Comparison of ENCODE assay signal across 28 cellular contexts in the genomic region with DNA sequence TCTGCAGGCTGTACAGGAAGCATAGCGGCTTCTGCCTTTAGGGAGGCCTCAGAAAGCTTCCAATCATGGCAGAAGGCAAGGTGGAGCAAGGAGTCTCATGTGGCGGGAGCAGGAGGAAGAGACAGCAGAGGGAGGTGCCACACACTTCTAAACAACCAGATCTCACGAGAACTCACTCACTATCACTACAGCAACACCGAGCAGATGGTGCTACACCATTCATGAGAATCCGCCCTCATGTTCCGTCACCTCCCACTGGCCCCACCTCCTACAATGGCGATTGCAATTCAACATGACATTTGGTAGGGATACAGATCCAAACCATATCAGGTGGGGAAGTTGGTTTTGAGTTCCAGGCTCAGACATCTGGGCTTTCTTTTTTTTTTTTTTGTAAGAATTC.
"Had no signal": no experiment of that assay in that cellular context is flagged by ENCODE, and none has a peak within 500 bp of the region (broad histone marks: within the 10 kb centered on the region; RNA-seq: fewer than 3 reads in every experiment).

No MANE protein-coding gene starts in this region.

- H3K4me3 ChIP-seq: MG63 had no signal

- H3K9me3 ChIP-seq: MG63 had no signal

- H3K4me1 Mint-ChIP-seq: activated naive CD8-positive, alpha-beta T cell treated with anti-CD3 and anti-CD28 coated beads, Interleukin-2, amount 50 U/mL, for 24 hours had no signal

- DNase-seq: activated CD4-positive, alpha-beta T cell treated with anti-CD3 and anti-CD28 coated beads for 48 hours; activated CD4-positive, alpha-beta T cell treated with anti-CD3 and anti-CD28 coated beads, Interleukin-2, amount 50 U/mL, for 4 hours; activated CD4-positive, CD25-positive, alpha-beta regulatory T cell treated with anti-CD3 and anti-CD28 coated beads, Interleukin-2, amount 50 U/mL, for 72 hours; activated CD8-positive, alpha-beta T cell treated with anti-CD3 and anti-CD28 coated beads, Interleukin-2, amount 10 ng/mL, durations not matched to agents 7 days and 5 days; activated effector memory CD4-positive, alpha-beta T cell treated with Interleukin-2 at 50 U/mL for 16 hours; activated naive CD4-positive, alpha-beta T cell; activated naive CD8-positive, alpha-beta T cell treated with anti-CD3 and anti-CD28 coated beads, Interleukin-2, amount 50 U/mL, for 24 hours; activated T-cell treated with anti-CD3 and anti-CD28 coated beads, Interleukin-2, amount 50 U/mL, for 24 hours; amniotic stem cell; cerebellar nuclear complex; MG63; MV-4-11; NCI-H1092 treated with DMSO at 0.1 percent for 48 hours; NCI-H1417 treated with DMSO at 0.1 percent for 48 hours; NCI-H1694; NCI-H2029; NCI-H2107; NCI-H510A treated with DMSO at 0.1 percent for 48 hours; NCI-H774; NK-92 treated with Interleukin-12 subunit alpha and Interleukin-12 subunit beta, amount 100 ng/mL, for 24 hours; OCI-M1; SHP77; T-helper 17 cell; T-helper 9 cell had no signal

- H3K27ac ChIP-seq: KMS-11 had no signal

- ATAC-seq: activated CD8-positive, alpha-beta T cell treated with anti-CD3 and anti-CD28 coated beads, Interleukin-2, amount 10 ng/mL, durations not matched to agents 7 days and 5 days; activated naive CD4-positive, alpha-beta T cell treated with anti-CD3 and anti-CD28 coated beads, Interleukin-2, amount 50 U/mL, for 72 hours; activated naive CD8-positive, alpha-beta T cell treated with anti-CD3 and anti-CD28 coated beads, Interleukin-2, amount 50 U/mL, for 24 hours; T-helper 17 cell; WTC11 had no signal

- H3K27ac Mint-ChIP-seq: activated CD8-positive, alpha-beta T cell treated with anti-CD3 and anti-CD28 coated beads, Interleukin-2, amount 10 ng/mL, durations not matched to agents 7 days and 5 days; activated naive CD4-positive, alpha-beta T cell treated with anti-CD3 and anti-CD28 coated beads, Interleukin-2, amount 50 U/mL, for 72 hours; activated naive CD8-positive, alpha-beta T cell treated with anti-CD3 and anti-CD28 coated beads, Interleukin-2, amount 50 U/mL, for 24 hours; activated T-cell treated with anti-CD3 and anti-CD28 coated beads, Interleukin-2, amount 50 U/mL, for 24 hours; activated T-helper 1 cell treated with anti-CD3 and anti-CD28 coated beads, Interleukin-12 subunit alpha, Interleukin-12 subunit beta, Interleukin-2, Interleukin-4 antibody, amounts not matched to agents 30 ng/mL and 10 ng/mL and 1 ng/mL, durations not matched to agents 14 hours and 24 hours and 36 hours; T-helper 17 cell; WTC11 had no signal

- H3K36me3 Mint-ChIP-seq: activated naive CD4-positive, alpha-beta T cell treated with anti-CD3 and anti-CD28 coated beads, Interleukin-2, amount 50 U/mL, for 72 hours; WTC11 had no signal

- H3K27me3 ChIP-seq: MG63 had no signal

- H3K36me3 ChIP-seq: MG63 had no signal

- H3K9me3 Mint-ChIP-seq: activated naive CD4-positive, alpha-beta T cell treated with anti-CD3 and anti-CD28 coated beads, Interleukin-2, amount 50 U/mL, for 72 hours; activated naive CD8-positive, alpha-beta T cell treated with anti-CD3 and anti-CD28 coated beads, Interleukin-2, amount 50 U/mL, for 24 hours; activated T-cell treated with anti-CD3 and anti-CD28 coated beads, Interleukin-2, amount 50 U/mL, for 24 hours; activated T-helper 1 cell treated with anti-CD3 and anti-CD28 coated beads, Interleukin-12 subunit alpha, Interleukin-12 subunit beta, Interleukin-2, Interleukin-4 antibody, amounts not matched to agents 30 ng/mL and 10 ng/mL and 1 ng/mL, durations not matched to agents 14 hours and 24 hours and 36 hours; WTC11 had no signal

- H3K4me3 Mint-ChIP-seq: activated CD8-positive, alpha-beta T cell treated with anti-CD3 and anti-CD28 coated beads, Interleukin-2, amount 10 ng/mL, durations not matched to agents 7 days and 5 days; activated naive CD8-positive, alpha-beta T cell treated with anti-CD3 and anti-CD28 coated beads, Interleukin-2, amount 50 U/mL, for 24 hours; activated T-cell treated with anti-CD3 and anti-CD28 coated beads, Interleukin-2, amount 50 U/mL, for 24 hours; activated T-helper 1 cell treated with anti-CD3 and anti-CD28 coated beads, Interleukin-12 subunit alpha, Interleukin-12 subunit beta, Interleukin-2, Interleukin-4 antibody, amounts not matched to agents 30 ng/mL and 10 ng/mL and 1 ng/mL, durations not matched to agents 14 hours and 24 hours and 36 hours; T-helper 17 cell; WTC11 had no signal
